ENCODE assay signal across 10 cellular contexts in the genomic region with DNA sequence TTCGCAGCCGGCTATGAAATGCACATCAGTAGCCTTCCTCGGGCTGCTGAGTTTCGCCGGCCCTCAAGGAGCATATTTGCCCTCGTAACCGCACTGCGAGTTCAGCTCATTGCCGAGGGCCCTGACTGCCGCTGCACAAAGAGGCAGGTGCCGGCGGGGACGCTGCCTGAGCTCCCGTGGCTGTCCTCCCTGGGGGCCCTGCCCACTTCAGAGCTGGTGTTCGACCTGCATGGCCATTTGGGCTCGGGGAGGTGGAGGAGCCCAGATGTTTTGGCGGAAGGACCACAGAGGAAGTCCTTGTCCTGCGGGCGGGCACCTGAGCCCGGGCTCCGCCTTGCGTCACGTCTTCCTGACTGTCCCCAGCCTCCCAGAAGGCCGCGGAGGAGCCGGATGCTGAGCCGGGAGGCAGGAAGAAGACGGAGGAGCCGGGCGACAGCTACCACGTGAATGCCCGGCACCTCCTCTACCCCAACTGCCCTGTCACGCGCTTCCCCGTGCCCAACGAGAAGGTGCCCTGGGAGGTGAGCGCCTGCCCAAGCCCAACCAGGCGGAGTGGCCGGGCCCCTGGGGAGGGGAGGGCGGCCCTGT. TPM values are rescaled to one million over a fixed set of nuclear protein-coding genes. Genes with fewer than 3 reads are reported as not detected.
DNase-seq lines count a peak whose midpoint lies in the region; FAIRE-seq and TF ChIP-seq lines count a peak whose summit lies in the region.
"Had no signal": no experiment of that assay in that cellular context is flagged by ENCODE, and none has a peak within 500 bp of the region (broad histone marks: within the 10 kb centered on the region; RNA-seq: fewer than 3 reads in every experiment).

No MANE protein-coding gene starts in this region.

- TF ChIP-seq POLR2A in breast epithelium (IDR thresholded peaks at IDR 0.05) (no peak), H54 (IDR thresholded peaks at IDR 0.05; ENCODE audit: low read depth, low read length) (no peak)

- peak overlapping the region in 1 of 2 donors; percentile 61 for H3K27ac ChIP-seq in breast epithelium
- no peak overlapping the region for H3K27ac ChIP-seq in osteoblast (ENCODE audit: low read depth, low read length)
- H3K27ac ChIP-seq: colonic mucosa, HL-60 had no signal

- TF ChIP-seq CTCF in breast epithelium (IDR thresholded peaks at IDR 0.05) (no peak), osteoblast (IDR thresholded peaks at IDR 0.05; ENCODE audit: extremely low read depth, low read depth, low read length) (no peak)

- DNase-seq in COLO829 (ENCODE audit: low spot score): peak; percentile 11
- peak; percentile 75 for DNase-seq in NCI-H146 (lab: John Stamatoyannopoulos, UW)
- DNase-seq in breast epithelium (ENCODE audit: low spot score in 2 of 2): peak in 1 of 2 donors; percentile 51
- peak; percentile 35 for DNase-seq in osteoblast (ENCODE audit: insufficient read length, low spot score, missing footprints)
- no peak for DNase-seq in H54 (ENCODE audit: insufficient read length, low spot score)
- no peak for DNase-seq in superior temporal gyrus (ENCODE audit: extremely low spot score)
- no peak for DNase-seq in NCI-H1092 treated with DMSO at 0.1 percent for 48 hours (lab: John Stamatoyannopoulos, UW)
- DNase-seq: activated CD8-positive, alpha-beta T cell treated with anti-CD3 and anti-CD28 coated beads for 36 hours; colonic mucosa had no signal

- H3K4me3 ChIP-seq in breast epithelium: peak overlapping the region in 2 of 3 donors; percentile 40 to 60
- no peak overlapping the region for H3K4me3 ChIP-seq in osteoblast (ENCODE audit: insufficient read depth, low read length)
- H3K4me3 ChIP-seq: colonic mucosa had no signal

- H3K9me3 ChIP-seq in breast epithelium: peaks cover 5 to 16% of the 10 kb centered on the region in 2 donors
- H3K9me3 ChIP-seq in osteoblast (ENCODE audit: low read depth, low read length): no peaks in the 10 kb centered on the region
- H3K9me3 ChIP-seq: colonic mucosa had no signal

- FAIRE-seq in H54 (lab: Jason Lieb, UNC): no peak

- intact Hi-C loops in breast epithelium (cut with DNase I; ENCODE audit: low total_unique reads): no loop called here

- H3K79me2 ChIP-seq in osteoblast (ENCODE audit: insufficient read depth, low read length): no peaks in the 10 kb centered on the region

- H3K4me2 ChIP-seq in osteoblast (ENCODE audit: insufficient read depth, low read length): no peak overlapping the region

- no peaks in the 10 kb centered on the region for H4K20me1 ChIP-seq in osteoblast (ENCODE audit: insufficient read depth, low read length)

- H3K36me3 ChIP-seq in breast epithelium (no peaks in the 10 kb centered on the region), osteoblast (ENCODE audit: insufficient read depth, low read length) (no peaks in the 10 kb centered on the region)
- H3K36me3 ChIP-seq: colonic mucosa had no signal

- H2AFZ ChIP-seq in osteoblast (ENCODE audit: low read length): no peak overlapping the region

- H3K27me3 ChIP-seq in breast epithelium (peaks cover 0 to 33% of the 10 kb centered on the region in 2 donors), osteoblast (ENCODE audit: insufficient read depth, low read length) (no peaks in the 10 kb centered on the region)
- H3K27me3 ChIP-seq: colonic mucosa had no signal

- H3K4me1 ChIP-seq in breast epithelium: no peaks in the 10 kb centered on the region
- H3K4me1 ChIP-seq in osteoblast (ENCODE audit: insufficient read depth, low read length): no peaks in the 10 kb centered on the region
- H3K4me1 ChIP-seq: colonic mucosa had no signal

RNA-seq across cellular contexts. Expression of gene LRRC3, which starts 29.9 kb away (rescaled TPM):
- total RNA-seq in breast epithelium (1 to 10 TPM; 1.6 to 6.4 (median 2.0) TPM), osteoblast (0.72 and 0.88 TPM in 2 replicates)

Comparison
In these comparisons a context has a peak if more than half of its experiments do, and no peak if none do; other contexts are left out.
1. DNase-seq: peak in COLO829 (single experiment), NCI-H146 (single experiment) and osteoblast (single experiment); none in H54 (single experiment), superior temporal gyrus (single experiment) and NCI-H1092 treated with DMSO at 0.1 percent for 48 hours (single experiment).